In genomic region chrX:3712080-3712869, GRCh38 we compare ENCODE assay signal across 8 cellular contexts. TPM values are rescaled to one million over a fixed set of nuclear protein-coding genes. Genes with fewer than 3 reads are reported as not detected.
DNase-seq lines count a peak whose midpoint lies in the region; ATAC-seq and TF ChIP-seq lines count a peak whose summit lies in the region.

No MANE protein-coding gene starts in this region.

- H3K27me3 ChIP-seq in fibroblast of lung (ENCODE audit: control insufficient read depth, insufficient read depth, low read length), result no peaks in the 10 kb centered on the region
- H3K27me3 ChIP-seq in ovary, result no peaks in the 10 kb centered on the region

- 1 to 4% (median 2%) methylated on average over 36 to 38 of the region's 38 CpGs for WGBS in ovary, 3 donors

- TF ChIP-seq CTCF in fibroblast of lung (conservative IDR thresholded peaks at IDR 0.05 in 1 of 2, IDR thresholded peaks at IDR 0.05 in 1 of 2; ENCODE audit: low read depth in 1 of 2, low read length in 2 of 2) (no peak), ovary (IDR thresholded peaks at IDR 0.05) (no peak)

- peak; percentile 5 for DNase-seq in activated naive CD4-positive, alpha-beta T cell treated with Interleukin-2 at 50 U/mL for 16 hours
- no peak for DNase-seq in activated naive CD4-positive, alpha-beta T cell (lab: John Stamatoyannopoulos, UW)
- peak; percentile 9 to 10 for DNase-seq in activated CD4-positive, alpha-beta T cell treated with anti-CD3 and anti-CD28 coated beads, Interleukin-2, amount 50 U/mL, for 48 hours
- DNase-seq in fibroblast of lung (ENCODE audit: low read depth in 2 of 2) (peak; percentile 40 to 45), ovary (peak; percentile 30 to 57 (median 39)), cerebellar nuclear complex (lab: John Stamatoyannopoulos, UW) (no peak), HuH-7.5 (ENCODE audit: low spot score) (no peak)

- no peaks in the 10 kb centered on the region for H4K20me1 ChIP-seq in fibroblast of lung (ENCODE audit: control insufficient read depth, extremely low read depth, insufficient read depth, low read length)

- ATAC-seq in HG03139 (IDR thresholded peaks at IDR 0.05; ENCODE audit: unreplicated experiment), result peak; percentile 6

- peak overlapping the region; percentile 30 for H2AFZ ChIP-seq in fibroblast of lung (ENCODE audit: low read length)

- H3K27ac ChIP-seq in fibroblast of lung (ENCODE audit: insufficient read depth, low read length) (peak overlapping the region; percentile 14), ovary (peak overlapping the region in 1 of 2 donors; percentile 48)

- TF ChIP-seq POLR2A in ovary (IDR thresholded peaks at IDR 0.05), result no peak

- peak overlapping the region; percentile 58 for H3K4me2 ChIP-seq in fibroblast of lung (ENCODE audit: extremely low read depth, insufficient read depth, low read length)

- intact Hi-C loops in ovary (cut with DNase I), result loop anchor here in 1 of 4 donors (10.0 kb wide), 1 partner anchor 103 kb away; no protein-coding TSS in a partner anchor

- peak overlapping the region; percentile 58 for H3K9ac ChIP-seq in fibroblast of lung (ENCODE audit: insufficient read depth, low read length)

- peaks cover 6% of the 10 kb centered on the region for H3K79me2 ChIP-seq in fibroblast of lung (ENCODE audit: control insufficient read depth, insufficient read depth, low read length)

- H3K4me3 ChIP-seq in fibroblast of lung (replicated peaks in 1 of 4; ENCODE audit: control extremely low read depth in 1 of 4, insufficient read depth in 1 of 4, low read depth in 3 of 4, low read length in 4 of 4), result peak overlapping the region; percentile 51 to 68 (median 58)
- peak overlapping the region; percentile 57 for H3K4me3 ChIP-seq in ovary

- H3K4me1 ChIP-seq in fibroblast of lung (ENCODE audit: control insufficient read depth, extremely low read depth, insufficient read depth, low read length) (no peaks in the 10 kb centered on the region), ovary (ENCODE audit: insufficient read depth) (peaks cover 2% of the 10 kb centered on the region)

- no peak for TF ChIP-seq EP300 in ovary (IDR thresholded peaks at IDR 0.05)

- H3K9me3 ChIP-seq in fibroblast of lung (ENCODE audit: control insufficient read depth, insufficient read depth, low read depth, low read length) (no peaks in the 10 kb centered on the region), ovary (no peaks in the 10 kb centered on the region)

- H3K36me3 ChIP-seq in fibroblast of lung (ENCODE audit: control insufficient read depth, insufficient read depth, low read length) (no peaks in the 10 kb centered on the region), ovary (no peaks in the 10 kb centered on the region)

RNA-seq across cellular contexts. Expression of gene PRKX, which starts 1.2 kb away (rescaled TPM):
- total RNA-seq in fibroblast of lung (10.8 and 19.3 TPM in 2 replicates), ovary (10 to 100 TPM in 3 of 7 donors, 1 to 10 TPM in 4; 7.8 to 23.1 (median 8.3) TPM)
- polyA plus RNA-seq in fibroblast of lung (11.3 and 12.6 TPM in 2 replicates), ovary (10 to 100 TPM in 1 of 2 donors, 1 to 10 TPM in 1; 3.3 to 20.9 TPM)
- polyA plus RNA-seq in fibroblast of lung (2012), result 6.1 and 10.5 TPM in 2 replicates
- 5.5 and 6.8 TPM in 2 replicates for polyA minus RNA-seq in fibroblast of lung (ENCODE audit: low replicate concordance)

Comparison
In these comparisons a context has a peak if more than half of its experiments do, and no peak if none do; other contexts are left out.
1. DNase-seq: peak in activated naive CD4-positive, alpha-beta T cell treated with Interleukin-2 at 50 U/mL for 16 hours (single experiment), activated CD4-positive, alpha-beta T cell treated with anti-CD3 and anti-CD28 coated beads, Interleukin-2, amount 50 U/mL, for 48 hours (2 of 2), fibroblast of lung (2 of 2) and ovary (5 of 5); none in activated naive CD4-positive, alpha-beta T cell (0 of 4), cerebellar nuclear complex (0 of 2) and HuH-7.5 (single experiment).